Comparison of ENCODE assay signal across 8 cellular contexts in genomic region chr1:63593303-63593886, GRCh38. TPM values are rescaled to one million over a fixed set of nuclear protein-coding genes. Genes with fewer than 3 reads are reported as not detected.
DNase-seq lines count a peak whose midpoint lies in the region; ATAC-seq lines count a peak whose summit lies in the region.

TSS of gene PGM1 (plus strand) at chr1:63593411. CDS start at chr1:63593489, 78 bp downstream.

- peak within 1 kb of the TSS; percentile 69 to 92 for H3K18ac ChIP-seq in mesenchymal stem cell (ENCODE audit: low read depth in 1 of 2, low read length in 2 of 2)

- H3K4me3 Mint-ChIP-seq in effector memory CD8-positive, alpha-beta T cell: peak within 1 kb of the TSS; percentile 97 to 99

- H3K14ac ChIP-seq in mesenchymal stem cell (ENCODE audit: low read length in 2 of 2): peak within 1 kb of the TSS in 1 of 2 experiments; percentile 84

- peaks cover 0 to 5% (median 0%) of the 10 kb centered on the region in 11 experiments; a peak in 5 of 22 replicates for H3K36me3 ChIP-seq in BLaER1 treated with 17β-estradiol and CSF1 and Interleukin-3, amounts not matched to agents 10 nM and 100 nM
- no peaks in the 10 kb centered on the region for H3K36me3 ChIP-seq in mesenchymal stem cell (ENCODE audit: control insufficient read depth in 1 of 2, insufficient read depth in 2 of 2, low read depth in 1 of 2, low read length in 2 of 2)

- H4K20me1 ChIP-seq in BLaER1 treated with 17β-estradiol and CSF1 and Interleukin-3, amounts not matched to agents 10 nM and 100 nM: no peaks in the 10 kb centered on the region

- peak within 1 kb of the TSS; percentile 38 for H2BK120ac ChIP-seq in mesenchymal stem cell (ENCODE audit: low read depth, low read length)

- H2AFZ ChIP-seq in mesenchymal stem cell (ENCODE audit: low read depth, low read length): peak within 1 kb of the TSS; percentile 49

- H3K9ac ChIP-seq in BLaER1 treated with 17β-estradiol and CSF1 and Interleukin-3, amounts not matched to agents 10 nM and 100 nM: peak within 1 kb of the TSS; percentile 89 to 98 (median 94)
- H3K9ac ChIP-seq in mesenchymal stem cell (ENCODE audit: low read length): peak within 1 kb of the TSS; percentile 95

- H4K91ac ChIP-seq in mesenchymal stem cell (ENCODE audit: low read length): peak within 1 kb of the TSS; percentile 90

- H3K4me1 Mint-ChIP-seq in effector memory CD8-positive, alpha-beta T cell (ENCODE audit: low read depth in 2 of 2): peaks cover 11 to 36% of the 10 kb centered on the region in 2 donors

- H3K79me1 ChIP-seq in mesenchymal stem cell (replicated peaks; ENCODE audit: low read length, poor library complexity, severe bottlenecking): peaks cover 17% of the 10 kb centered on the region

- DNase-seq in GM19240 (ENCODE audit: insufficient read length, low spot score) (peak; percentile 43), NCI-H748 (lab: John Stamatoyannopoulos, UW; ENCODE audit: unreplicated experiment) (peak; percentile 84), mesenchymal stem cell (peak; percentile 76)
- DNase-seq in effector memory CD8-positive, alpha-beta T cell: peak; percentile 65 to 68 (median 67)
- DNase-seq in stimulated activated CD8-positive, alpha-beta memory T cell treated with anti-CD3 and anti-CD28 coated beads, Interleukin-12 subunit alpha, Interleukin-12 subunit beta, amount 100 ng/mL, for 4 hours (ENCODE audit: low read depth): peak; percentile 56

- H4K8ac ChIP-seq in mesenchymal stem cell (ENCODE audit: low read length): peak within 1 kb of the TSS; percentile 92

- peak within 1 kb of the TSS; percentile 96 for H3K27ac Mint-ChIP-seq in effector memory CD8-positive, alpha-beta T cell

- H3K27me3 ChIP-seq in BLaER1 treated with 17β-estradiol and CSF1 and Interleukin-3, amounts not matched to agents 10 nM and 100 nM: no peaks in the 10 kb centered on the region
- H3K27me3 ChIP-seq in mesenchymal stem cell (ENCODE audit: control insufficient read depth in 1 of 2, insufficient read depth in 1 of 2, low read length in 2 of 2): no peaks in the 10 kb centered on the region

- no peak within 1 kb of the TSS for H2BK5ac ChIP-seq in mesenchymal stem cell (ENCODE audit: low read depth, low read length, poor library complexity, severe bottlenecking)

- peaks cover 10 to 24% (median 19%) of the 10 kb centered on the region in 10 experiments; a peak in 19 of 20 replicates for H3K4me1 ChIP-seq in BLaER1 treated with 17β-estradiol and CSF1 and Interleukin-3, amounts not matched to agents 10 nM and 100 nM
- H3K4me1 ChIP-seq in mesenchymal stem cell (ENCODE audit: control insufficient read depth, insufficient read depth, low read depth, low read length): no peaks in the 10 kb centered on the region

- H2BK15ac ChIP-seq in mesenchymal stem cell (ENCODE audit: low read depth, poor library complexity, severe bottlenecking): peak within 1 kb of the TSS; percentile 96

- peaks cover 18% of the 10 kb centered on the region for H3K36me3 Mint-ChIP-seq in effector memory CD8-positive, alpha-beta T cell (ENCODE audit: insufficient read depth)

- peak within 1 kb of the TSS; percentile 76 to 92 (median 85) for H3K4me2 ChIP-seq in BLaER1 treated with 17β-estradiol and CSF1 and Interleukin-3, amounts not matched to agents 10 nM and 100 nM
- H3K4me2 ChIP-seq in mesenchymal stem cell (ENCODE audit: low read length, poor library complexity, severe bottlenecking): peak within 1 kb of the TSS; percentile 81

- H3K4me3 ChIP-seq in BLaER1 treated with 17β-estradiol and CSF1 and Interleukin-3, amounts not matched to agents 10 nM and 100 nM: peak within 1 kb of the TSS; percentile 73 to 93 (median 84)
- H3K4me3 ChIP-seq in mesenchymal stem cell (ENCODE audit: insufficient read depth in 1 of 2, low read depth in 1 of 2, low read length in 2 of 2): peak within 1 kb of the TSS; percentile 79 to 94

- POLR2A ChIA-PET in activated CD8-positive, alpha-beta memory T cell treated with anti-CD3 and anti-CD28 coated beads for 36 hours (lab: Charles Lee): no interaction called here

- WGBS in mesenchymal stem cell: under 1% methylated on average over 62 of the region's 64 CpGs

- CTCF ChIA-PET in activated CD8-positive, alpha-beta memory T cell treated with anti-CD3 and anti-CD28 coated beads for 36 hours (lab: Charles Lee): no interaction called here

- H3K23ac ChIP-seq in mesenchymal stem cell (ENCODE audit: low read length in 2 of 2): peak within 1 kb of the TSS in 1 of 2 experiments; percentile 19

- ATAC-seq in HG03442 (IDR thresholded peaks at IDR 0.05; ENCODE audit: unreplicated experiment): peak; percentile 72
- ATAC-seq in effector memory CD8-positive, alpha-beta T cell (replicated peaks): peak; percentile 80

- H3K9me3 Mint-ChIP-seq in effector memory CD8-positive, alpha-beta T cell: no peaks in the 10 kb centered on the region

- H3K9me3 ChIP-seq in BLaER1 treated with 17β-estradiol and CSF1 and Interleukin-3, amounts not matched to agents 10 nM and 100 nM (replicated peaks in 1 of 11): no peaks in the 10 kb centered on the region
- no peaks in the 10 kb centered on the region for H3K9me3 ChIP-seq in mesenchymal stem cell (ENCODE audit: control insufficient read depth, low read length)

- H2AK5ac ChIP-seq in mesenchymal stem cell (ENCODE audit: low read length, severe bottlenecking): no peak within 1 kb of the TSS

- H2BK12ac ChIP-seq in mesenchymal stem cell (ENCODE audit: low read length in 2 of 2): peak within 1 kb of the TSS; percentile 37 to 59

- no peaks in the 10 kb centered on the region for H3K27me3 Mint-ChIP-seq in effector memory CD8-positive, alpha-beta T cell

- peak within 1 kb of the TSS; percentile 82 to 98 (median 94) for H3K27ac ChIP-seq in BLaER1 treated with 17β-estradiol and CSF1 and Interleukin-3, amounts not matched to agents 10 nM and 100 nM
- peak within 1 kb of the TSS; percentile 58 for H3K27ac ChIP-seq in mesenchymal stem cell (ENCODE audit: low read length, poor library complexity, severe bottlenecking)

- peak within 1 kb of the TSS; percentile 2 to 64 for H3K4ac ChIP-seq in mesenchymal stem cell (ENCODE audit: low read depth in 1 of 2, low read length in 2 of 2)

RNA-seq across cellular contexts. Expression of gene PGM1, which starts in this region (rescaled TPM):
- total RNA-seq in activated CD8-positive, alpha-beta memory T cell treated with anti-CD3 and anti-CD28 coated beads for 36 hours: 10 to 100 TPM; 43.7 to 45.5 TPM
- 22.1 TPM for polyA plus RNA-seq in mesenchymal stem cell (2013, experiment 1 of 2)
- 21.4 TPM for polyA plus RNA-seq in mesenchymal stem cell (2013, experiment 2 of 2)

Comparison
In these comparisons a context has a peak if more than half of its experiments do, and no peak if none do; other contexts are left out.
1. Peak in every context shown above with its lines: DNase-seq, ATAC-seq, H3K4me3 ChIP-seq and H3K27ac ChIP-seq.